24 cellular contexts compared by ENCODE assay signal in the genomic region with DNA sequence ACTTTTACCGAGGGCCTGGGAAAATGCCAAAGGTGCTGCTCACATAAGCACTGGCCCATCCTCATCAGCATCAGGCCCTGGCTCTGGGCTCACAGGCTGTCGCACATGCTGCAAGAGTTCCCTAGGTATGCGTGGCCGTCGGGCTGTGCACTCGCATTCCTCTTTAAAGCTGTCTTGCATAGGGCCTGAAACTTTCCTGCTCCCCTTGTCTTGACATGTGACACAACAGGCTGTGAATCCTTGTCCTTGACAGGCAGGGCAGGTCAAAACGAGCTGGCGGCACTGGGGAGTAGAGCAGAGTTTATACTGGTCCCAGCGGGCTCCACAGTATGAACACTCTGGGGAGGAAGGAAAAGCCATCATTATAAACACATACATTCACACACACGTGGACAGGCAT.
"Had no signal": no experiment of that assay in that cellular context is flagged by ENCODE, and none has a peak within 500 bp of the region (broad histone marks: within the 10 kb centered on the region; RNA-seq: fewer than 3 reads in every experiment).

No MANE protein-coding gene starts in this region.

- H3K27ac Mint-ChIP-seq: activated CD4-positive, alpha-beta memory T cell treated with anti-CD3 and anti-CD28 coated beads, Interleukin-2, amount 10 ng/mL, durations not matched to agents 7 days and 5 days; activated CD4-positive, alpha-beta T cell treated with anti-CD3 and anti-CD28 coated beads, Interleukin-2, amount 10 ng/mL, durations not matched to agents 24 days and 14 days; activated naive CD8-positive, alpha-beta T cell; activated T-helper 2 cell treated with anti-CD3 and anti-CD28 coated beads, Interferon-gamma antibody, Interleukin-2, Interleukin-4, amounts not matched to agents 10 μg/mL and 5 μg/mL and 100 μg/mL, durations not matched to agents 14 hours and 24 hours and 36 hours; effector memory CD8-positive, alpha-beta T cell; stimulated activated effector memory CD8-positive, alpha-beta T cell treated with anti-CD3 and anti-CD28 coated beads, Interleukin-12 subunit alpha, Interleukin-12 subunit beta, amount 100 ng/mL, for 72 hours; stimulated activated naive CD8-positive, alpha-beta T cell treated with anti-CD3 and anti-CD28 coated beads, Interleukin-15, Interleukin-2, amounts not matched to agents 100 ng/mL and 50 ng/mL, for 24 hours had no signal

- H3K27ac ChIP-seq: body of pancreas, coronary artery, hepatocyte, parathyroid adenoma, right lobe of liver, thyroid gland had no signal

- H3K27me3 ChIP-seq: body of pancreas, hepatocyte, right lobe of liver, thyroid gland, upper lobe of left lung had no signal

- H3K27me3 Mint-ChIP-seq: activated CD4-positive, alpha-beta memory T cell treated with anti-CD3 and anti-CD28 coated beads, Interleukin-2, amount 10 ng/mL, durations not matched to agents 7 days and 5 days; activated CD4-positive, alpha-beta T cell treated with anti-CD3 and anti-CD28 coated beads, Interleukin-2, amount 10 ng/mL, durations not matched to agents 24 days and 14 days; activated naive CD8-positive, alpha-beta T cell; effector memory CD8-positive, alpha-beta T cell; naive thymus-derived CD4-positive, alpha-beta T cell; stimulated activated naive CD8-positive, alpha-beta T cell treated with anti-CD3 and anti-CD28 coated beads, Interleukin-15, Interleukin-2, amounts not matched to agents 100 ng/mL and 50 ng/mL, for 24 hours; T-helper 17 cell had no signal

- H3K9ac ChIP-seq: parathyroid adenoma had no signal

- H3K9me3 Mint-ChIP-seq: activated CD4-positive, alpha-beta memory T cell treated with anti-CD3 and anti-CD28 coated beads, Interleukin-2, amount 10 ng/mL, durations not matched to agents 7 days and 5 days; activated CD4-positive, alpha-beta T cell treated with anti-CD3 and anti-CD28 coated beads, Interleukin-2, amount 10 ng/mL, durations not matched to agents 24 days and 14 days; activated T-cell treated with anti-CD3 and anti-CD28 coated beads, Interleukin-2, amount 50 U/mL, for 4 hours; activated T-helper 2 cell treated with anti-CD3 and anti-CD28 coated beads, Interferon-gamma antibody, Interleukin-2, Interleukin-4, amounts not matched to agents 10 μg/mL and 5 μg/mL and 100 μg/mL, durations not matched to agents 14 hours and 24 hours and 36 hours; effector memory CD8-positive, alpha-beta T cell; naive thymus-derived CD4-positive, alpha-beta T cell; stimulated activated effector memory CD8-positive, alpha-beta T cell treated with anti-CD3 and anti-CD28 coated beads, Interleukin-12 subunit alpha, Interleukin-12 subunit beta, amount 100 ng/mL, for 72 hours; stimulated activated naive CD8-positive, alpha-beta T cell treated with anti-CD3 and anti-CD28 coated beads, Interleukin-15, Interleukin-2, amounts not matched to agents 100 ng/mL and 50 ng/mL, for 24 hours had no signal

- H3K9me3 ChIP-seq: body of pancreas, right lobe of liver, thyroid gland, upper lobe of left lung had no signal

- DNase-seq: activated CD4-positive, alpha-beta memory T cell treated with anti-CD3 and anti-CD28 coated beads, Interleukin-2, amount 10 ng/mL, durations not matched to agents 7 days and 5 days; activated CD4-positive, alpha-beta T cell treated with anti-CD3 and anti-CD28 coated beads, Interleukin-2, amount 10 ng/mL, durations not matched to agents 24 days and 14 days; activated CD4-positive, CD25-positive, alpha-beta regulatory T cell treated with anti-CD3 and anti-CD28 coated beads, Interleukin-2, amount 50 U/mL, for 72 hours; activated CD8-positive, alpha-beta memory T cell treated with anti-CD3 and anti-CD28 coated beads, Interleukin-2, amount 50 U/mL, for 48 hours; activated T-cell treated with anti-CD3 and anti-CD28 coated beads, Interleukin-2, amount 50 U/mL, for 4 hours; aorta; body of pancreas; effector memory CD8-positive, alpha-beta T cell; islet precursor cell; midbrain; naive thymus-derived CD4-positive, alpha-beta T cell; right lobe of liver; small intestine; stimulated activated CD4-positive, alpha-beta T cell treated with anti-CD3 and anti-CD28 coated beads, Interleukin-4, amount 100 ng/mL, for 24 hours; T-helper 17 cell; thyroid gland; upper lobe of left lung had no signal

- H3K4me3 ChIP-seq: body of pancreas, coronary artery, hepatocyte, right lobe of liver, thyroid gland, upper lobe of left lung had no signal

- H3K4me1 ChIP-seq: parathyroid adenoma had no signal

- H3K4me3 Mint-ChIP-seq: activated CD4-positive, alpha-beta memory T cell treated with anti-CD3 and anti-CD28 coated beads, Interleukin-2, amount 10 ng/mL, durations not matched to agents 7 days and 5 days; activated CD4-positive, alpha-beta T cell treated with anti-CD3 and anti-CD28 coated beads, Interleukin-2, amount 10 ng/mL, durations not matched to agents 24 days and 14 days; activated naive CD8-positive, alpha-beta T cell; activated T-cell treated with anti-CD3 and anti-CD28 coated beads, Interleukin-2, amount 50 U/mL, for 4 hours; effector memory CD8-positive, alpha-beta T cell; naive thymus-derived CD4-positive, alpha-beta T cell; stimulated activated effector memory CD8-positive, alpha-beta T cell treated with anti-CD3 and anti-CD28 coated beads, Interleukin-12 subunit alpha, Interleukin-12 subunit beta, amount 100 ng/mL, for 72 hours; stimulated activated naive CD8-positive, alpha-beta T cell treated with anti-CD3 and anti-CD28 coated beads, Interleukin-15, Interleukin-2, amounts not matched to agents 100 ng/mL and 50 ng/mL, for 24 hours had no signal
